Comparison of ENCODE assay signal across 22 cellular contexts in the genomic region with DNA sequence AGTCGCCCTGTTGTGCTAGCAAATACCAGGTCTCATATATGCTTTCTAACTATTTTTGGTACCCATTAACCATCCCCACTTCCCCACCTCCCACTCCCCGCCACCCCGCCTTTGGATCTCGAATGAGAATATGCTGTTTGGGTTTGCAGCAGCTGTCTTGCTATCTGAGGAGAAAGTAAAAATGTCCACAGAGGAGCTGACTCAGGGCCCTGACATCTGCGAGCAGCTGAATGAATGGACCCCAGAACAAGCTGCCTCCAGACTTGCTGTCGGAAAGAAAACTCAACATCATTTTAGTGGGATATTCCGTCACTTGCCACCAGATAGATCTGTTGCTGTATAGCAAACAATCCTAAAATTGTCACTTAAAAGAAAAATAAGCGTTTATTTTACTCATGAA.
"Had no signal": no experiment of that assay in that cellular context is flagged by ENCODE, and none has a peak within 500 bp of the region (broad histone marks: within the 10 kb centered on the region; RNA-seq: fewer than 3 reads in every experiment).

No MANE protein-coding gene starts in this region.

- H3K4me3 ChIP-seq: coronary artery, esophagus squamous epithelium, gastrocnemius medialis, heart right ventricle, left lung, lower lobe of right lung, mucosa of descending colon had no signal

- H3K4me3 Mint-ChIP-seq: dendritic cell treated with granulocyte-macrophage colony-stimulating factor and Interleukin-4, amounts not matched to agents 40 ng/mL and 50 ng/mL, for 4 days; effector memory CD8-positive, alpha-beta T cell; endodermal cell; mesothelial cell of epicardium; naive B cell had no signal

- H3K4me1 Mint-ChIP-seq: endodermal cell, mesothelial cell of epicardium, naive B cell had no signal

- H3K27me3 ChIP-seq: esophagus squamous epithelium, left lung had no signal

- H3K27ac ChIP-seq: coronary artery, epithelial cell of prostate, esophagus squamous epithelium, gastrocnemius medialis, heart right ventricle, left lung, lower lobe of right lung had no signal

- H3K4me1 ChIP-seq: esophagus squamous epithelium, gastrocnemius medialis, heart right ventricle, left lung, lower lobe of right lung had no signal

- H3K36me3 Mint-ChIP-seq: mesothelial cell of epicardium, naive B cell had no signal

- DNase-seq: effector CD8-positive, alpha-beta T cell; effector memory CD8-positive, alpha-beta T cell; endodermal cell; erythroblast; esophagus squamous epithelium; foreskin fibroblast; foreskin melanocyte; gastrocnemius medialis; glutamatergic neuron; heart right ventricle; hippocampal formation; left cardiac atrium; left lung; left ventricle myocardium superior; lower lobe of right lung; mesenchymal stem cell; mucosa of descending colon; naive B cell had no signal

- H3K9me3 ChIP-seq: esophagus squamous epithelium, gastrocnemius medialis, heart right ventricle, left lung, lower lobe of right lung, mucosa of descending colon had no signal

- H3K36me3 ChIP-seq: esophagus squamous epithelium, gastrocnemius medialis, heart right ventricle, left lung, lower lobe of right lung had no signal

- H3K27ac Mint-ChIP-seq: dendritic cell treated with granulocyte-macrophage colony-stimulating factor and Interleukin-4, amounts not matched to agents 40 ng/mL and 50 ng/mL, for 4 days; effector memory CD8-positive, alpha-beta T cell; endodermal cell; mesothelial cell of epicardium; naive B cell had no signal

- H3K9me3 Mint-ChIP-seq: dendritic cell treated with granulocyte-macrophage colony-stimulating factor and Interleukin-4, amounts not matched to agents 40 ng/mL and 50 ng/mL, for 4 days; effector memory CD8-positive, alpha-beta T cell; endodermal cell; mesothelial cell of epicardium had no signal
